ENCODE assay signal across 17 cellular contexts in genomic region chrX:40380649-40381488, GRCh38.
DNase-seq lines count a peak whose midpoint lies in the region; ATAC-seq and TF ChIP-seq lines count a peak whose summit lies in the region.
"Had no signal": no experiment of that assay in that cellular context is flagged by ENCODE, and none has a peak within 500 bp of the region (broad histone marks: within the 10 kb centered on the region; RNA-seq: fewer than 3 reads in every experiment).

No MANE protein-coding gene starts in this region.

- H3K27ac ChIP-seq in WERI-Rb-1: no peak overlapping the region; the same call in 1 of the 2 replicates
- H3K27ac ChIP-seq in mesenchymal stem cell (ENCODE audit: low read length, poor library complexity, severe bottlenecking): no peak overlapping the region
- H3K27ac ChIP-seq: hepatocyte had no signal

- H3K4me1 Mint-ChIP-seq in nephron (peaks cover 16% of the 10 kb centered on the region), natural killer cell (no peaks in the 10 kb centered on the region)
- H3K4me1 Mint-ChIP-seq: T-helper 17 cell had no signal

- H3K9me3 ChIP-seq in WERI-Rb-1 (ENCODE audit: severe bottlenecking): no peaks in the 10 kb centered on the region
- H3K9me3 ChIP-seq in mesenchymal stem cell (ENCODE audit: control insufficient read depth, low read length): no peaks in the 10 kb centered on the region

- H3K27me3 ChIP-seq in WERI-Rb-1 (ENCODE audit: insufficient read depth, low read depth, severe bottlenecking) (peaks cover 2% of the 10 kb centered on the region), mesenchymal stem cell (ENCODE audit: control insufficient read depth in 1 of 2, insufficient read depth in 1 of 2, low read length in 2 of 2) (peaks cover 0 to 56% of the 10 kb centered on the region in 2 experiments)
- H3K27me3 ChIP-seq: hepatocyte had no signal

- peaks cover 6% of the 10 kb centered on the region for H3K9me3 Mint-ChIP-seq in nephron
- no peaks in the 10 kb centered on the region for H3K9me3 Mint-ChIP-seq in natural killer cell

- H3K18ac ChIP-seq in mesenchymal stem cell (ENCODE audit: low read depth in 1 of 2, low read length in 2 of 2): no peak overlapping the region

- no peak overlapping the region for H3K23ac ChIP-seq in mesenchymal stem cell (ENCODE audit: low read length in 2 of 2)

- ATAC-seq in natural killer cell: no peak
- ATAC-seq: K562, T-helper 17 cell had no signal

- H2BK5ac ChIP-seq in mesenchymal stem cell (ENCODE audit: low read depth, low read length, poor library complexity, severe bottlenecking): no peak overlapping the region

- H3K4me2 ChIP-seq in mesenchymal stem cell (ENCODE audit: low read length, poor library complexity, severe bottlenecking): no peak overlapping the region
- H3K4me2 ChIP-seq: hepatocyte, smooth muscle cell had no signal

- H3K36me3 Mint-ChIP-seq in nephron (ENCODE audit: low read depth) (peaks cover 4% of the 10 kb centered on the region), natural killer cell (no peaks in the 10 kb centered on the region)

- H3K27me3 Mint-ChIP-seq in nephron (ENCODE audit: low read depth): no peaks in the 10 kb centered on the region
- H3K27me3 Mint-ChIP-seq in natural killer cell (ENCODE audit: low read depth in 2 of 2): peaks cover 4 to 7% of the 10 kb centered on the region in 2 donors

- H3K4me3 ChIP-seq in WERI-Rb-1 (ENCODE audit: low read depth, low read length) (no peak overlapping the region), mesenchymal stem cell (ENCODE audit: insufficient read depth in 1 of 2, low read depth in 1 of 2, low read length in 2 of 2) (no peak overlapping the region)
- H3K4me3 ChIP-seq: hepatocyte, K562, smooth muscle cell had no signal

- no peak overlapping the region for H4K8ac ChIP-seq in mesenchymal stem cell (ENCODE audit: low read length)

- H4K91ac ChIP-seq in mesenchymal stem cell (ENCODE audit: low read length): no peak overlapping the region

- no peak overlapping the region for H3K4ac ChIP-seq in mesenchymal stem cell (ENCODE audit: low read depth in 1 of 2, low read length in 2 of 2)

- H2BK12ac ChIP-seq in mesenchymal stem cell (ENCODE audit: low read length in 2 of 2): no peak overlapping the region

- H3K14ac ChIP-seq in mesenchymal stem cell (ENCODE audit: low read length in 2 of 2): no peak overlapping the region

- no peak overlapping the region for H2BK15ac ChIP-seq in mesenchymal stem cell (ENCODE audit: low read depth, poor library complexity, severe bottlenecking)

- no peaks in the 10 kb centered on the region for H3K79me1 ChIP-seq in mesenchymal stem cell (replicated peaks; ENCODE audit: low read length, poor library complexity, severe bottlenecking)

- no peak overlapping the region for H2AFZ ChIP-seq in mesenchymal stem cell (ENCODE audit: low read depth, low read length)
- H2AFZ ChIP-seq: hepatocyte had no signal

- H3K4me3 Mint-ChIP-seq in nephron (no peak overlapping the region), natural killer cell (no peak overlapping the region)
- H3K4me3 Mint-ChIP-seq: T-helper 17 cell had no signal

- no peak overlapping the region for H3K9ac ChIP-seq in mesenchymal stem cell (ENCODE audit: low read length)

- H3K4me1 ChIP-seq in mesenchymal stem cell (ENCODE audit: control insufficient read depth, insufficient read depth, low read depth, low read length): peaks cover 8% of the 10 kb centered on the region

- H3K27ac Mint-ChIP-seq in nephron (peak overlapping the region; percentile 31 to 80 (median 75)), natural killer cell (no peak overlapping the region)
- H3K27ac Mint-ChIP-seq: T-helper 17 cell had no signal

- 78% methylated on average over 11 of the region's 17 CpGs for WGBS in mesenchymal stem cell

- no peaks in the 10 kb centered on the region for H3K36me3 ChIP-seq in WERI-Rb-1
- H3K36me3 ChIP-seq in mesenchymal stem cell (ENCODE audit: control insufficient read depth in 1 of 2, insufficient read depth in 2 of 2, low read depth in 1 of 2, low read length in 2 of 2): no peaks in the 10 kb centered on the region

- H2BK120ac ChIP-seq in mesenchymal stem cell (ENCODE audit: low read depth, low read length): no peak overlapping the region

- H2AK5ac ChIP-seq in mesenchymal stem cell (ENCODE audit: low read length, severe bottlenecking): no peak overlapping the region

- TF ChIP-seq CTCF in WERI-Rb-1 (IDR thresholded peaks at IDR 0.05; ENCODE audit: low read depth, low read length) (no peak), nephron (IDR thresholded peaks at IDR 0.05; ENCODE audit: unreplicated experiment in 3 of 3) (no peak), natural killer cell (IDR thresholded peaks at IDR 0.05) (no peak)

- intact Hi-C loops in natural killer cell (cut with micrococcal nuclease): loop anchor here (10.0 kb wide), 1 partner anchor 64 kb away; no protein-coding TSS in a partner anchor

- DNase-seq in NCI-H1417 (lab: John Stamatoyannopoulos, UW) (peak in 2 of 3 experiments; percentile 44 to 68), NCI-H1417 treated with DMSO at 0.1 percent for 48 hours (lab: John Stamatoyannopoulos, UW) (no peak), MV-4-11 (lab: John Stamatoyannopoulos, UW) (peak; percentile 74), WERI-Rb-1 (peak; percentile 43), T-helper 9 cell (no peak), mesenchymal stem cell (no peak), natural killer cell (no peak)
- DNase-seq: activated CD4-positive, alpha-beta T cell treated with anti-CD3 and anti-CD28 coated beads, Interleukin-2, amount 50 U/mL, for 48 hours; amniotic stem cell; NCI-H2107; occipital lobe; OCI-M1; T-helper 17 cell had no signal

Comparison
In these comparisons a context has a peak if more than half of its experiments do, and no peak if none do; other contexts are left out.
1. DNase-seq: peak in NCI-H1417 (2 of 3), MV-4-11 (single experiment) and WERI-Rb-1 (single experiment); none in NCI-H1417 treated with DMSO at 0.1 percent for 48 hours (single experiment), T-helper 9 cell (single experiment), mesenchymal stem cell (single experiment) and natural killer cell (single experiment).
2. H3K27ac Mint-ChIP-seq: peak in nephron (3 of 3); none in natural killer cell (0 of 2).